Comparison of ENCODE assay signal across 23 cellular contexts in the genomic region with DNA sequence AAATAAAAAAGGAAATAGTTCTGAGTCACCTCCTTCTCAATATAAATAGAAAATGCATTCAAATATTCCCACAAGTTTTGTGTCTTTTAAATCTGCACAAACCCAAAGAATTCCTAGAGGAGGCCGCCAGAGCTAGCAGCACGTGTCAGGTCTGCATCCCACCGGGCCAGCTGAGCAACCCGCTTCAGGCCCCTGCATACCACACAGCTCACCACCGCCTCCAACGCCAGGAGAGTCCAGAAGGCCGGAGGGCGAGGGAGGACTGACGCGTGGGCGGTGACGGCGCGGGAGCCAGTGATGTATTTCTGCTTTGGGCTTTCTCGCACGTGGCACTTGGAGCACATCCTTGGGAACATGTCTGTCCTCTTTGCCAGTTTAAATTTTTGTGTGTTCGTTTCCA.
DNase-seq lines count a peak whose midpoint lies in the region; ATAC-seq, FAIRE-seq and TF ChIP-seq lines count a peak whose summit lies in the region.
"Had no signal": no experiment of that assay in that cellular context is flagged by ENCODE, and none has a peak within 500 bp of the region (broad histone marks: within the 10 kb centered on the region; RNA-seq: fewer than 3 reads in every experiment).

No MANE protein-coding gene starts in this region.

- peak overlapping the region; percentile 90 for H3K27ac Mint-ChIP-seq in chondrocyte (ENCODE audit: unreplicated experiment)

- H3K36me3 Mint-ChIP-seq in chondrocyte (ENCODE audit: low read depth): no peaks in the 10 kb centered on the region
- H3K36me3 Mint-ChIP-seq: WTC11 had no signal

- TF ChIP-seq CTCF in AG04450 (IDR thresholded peaks at IDR 0.05; ENCODE audit: low read depth, low read length): no peak
- TF ChIP-seq CTCF in chondrocyte (IDR thresholded peaks at IDR 0.05): no peak
- TF ChIP-seq CTCF in pancreas (IDR thresholded peaks at IDR 0.05): no peak

- POLR2A ChIA-PET in AG04450 (lab: Yijun Ruan, JAX): no interaction called here

- H3K4me1 ChIP-seq in mesenchymal stem cell (ENCODE audit: control insufficient read depth, insufficient read depth, low read depth, low read length) (peaks cover 21% of the 10 kb centered on the region), pancreas (no peaks in the 10 kb centered on the region)
- H3K4me1 ChIP-seq: esophagus muscularis mucosa, lower lobe of right lung, psoas muscle, upper lobe of right lung had no signal

- CTCF ChIA-PET in AG04450 (lab: Charles Lee): no interaction called here

- no peak overlapping the region for H3K14ac ChIP-seq in mesenchymal stem cell (ENCODE audit: low read length in 2 of 2)

- ATAC-seq in pancreas: no peak
- ATAC-seq in GM18517 (IDR thresholded peaks at IDR 0.05; ENCODE audit: unreplicated experiment): no peak
- ATAC-seq: lower lobe of right lung, psoas muscle, upper lobe of right lung, WTC11 had no signal

- peaks cover 39% of the 10 kb centered on the region for H3K4me1 Mint-ChIP-seq in chondrocyte (ENCODE audit: low read depth)

- no peak overlapping the region for H2BK15ac ChIP-seq in mesenchymal stem cell (ENCODE audit: low read depth, poor library complexity, severe bottlenecking)

- no peaks in the 10 kb centered on the region for H3K27me3 ChIP-seq in AG04450 (ENCODE audit: control insufficient read depth, insufficient read depth, low read length)
- H3K27me3 ChIP-seq in mesenchymal stem cell (ENCODE audit: control insufficient read depth in 1 of 2, insufficient read depth in 1 of 2, low read length in 2 of 2): no peaks in the 10 kb centered on the region
- no peaks in the 10 kb centered on the region for H3K27me3 ChIP-seq in pancreas
- H3K27me3 ChIP-seq: esophagus muscularis mucosa, upper lobe of right lung had no signal

- no peak overlapping the region for H4K91ac ChIP-seq in mesenchymal stem cell (ENCODE audit: low read length)

- peaks cover 2% of the 10 kb centered on the region for H3K79me1 ChIP-seq in mesenchymal stem cell (replicated peaks; ENCODE audit: low read length, poor library complexity, severe bottlenecking)

- H3K4me3 ChIP-seq in AG04450 (ENCODE audit: low read depth, low read length) (no peak overlapping the region), mesenchymal stem cell (ENCODE audit: insufficient read depth in 1 of 2, low read depth in 1 of 2, low read length in 2 of 2) (no peak overlapping the region), pancreas (no peak overlapping the region)
- H3K4me3 ChIP-seq: esophagus muscularis mucosa, lower lobe of right lung, psoas muscle, upper lobe of right lung had no signal

- H3K27ac ChIP-seq in AG04450 (ENCODE audit: low read depth, low read length) (peak overlapping the region; percentile 84), mesenchymal stem cell (ENCODE audit: low read length, poor library complexity, severe bottlenecking) (peak overlapping the region; percentile 46), pancreas (no peak overlapping the region)
- H3K27ac ChIP-seq: esophagus muscularis mucosa, lower lobe of right lung, psoas muscle, upper lobe of right lung had no signal

- no peak overlapping the region for H2BK5ac ChIP-seq in mesenchymal stem cell (ENCODE audit: low read depth, low read length, poor library complexity, severe bottlenecking)

- no peak for FAIRE-seq in pancreas (lab: Jason Lieb, UNC)
- FAIRE-seq: H1 had no signal

- H2AFZ ChIP-seq in mesenchymal stem cell (ENCODE audit: low read depth, low read length): no peak overlapping the region

- no peak overlapping the region for H2BK12ac ChIP-seq in mesenchymal stem cell (ENCODE audit: low read length in 2 of 2)

- H3K4me3 Mint-ChIP-seq in chondrocyte (ENCODE audit: unreplicated experiment): peak overlapping the region; percentile 31
- H3K4me3 Mint-ChIP-seq: neural crest cell, WTC11 had no signal

- peaks cover 0 to 12% of the 10 kb centered on the region in 2 experiments for H3K36me3 ChIP-seq in mesenchymal stem cell (ENCODE audit: control insufficient read depth in 1 of 2, insufficient read depth in 2 of 2, low read depth in 1 of 2, low read length in 2 of 2)
- H3K36me3 ChIP-seq in pancreas: no peaks in the 10 kb centered on the region
- H3K36me3 ChIP-seq: esophagus muscularis mucosa, lower lobe of right lung, upper lobe of right lung had no signal

- no peak overlapping the region for H3K4ac ChIP-seq in mesenchymal stem cell (ENCODE audit: low read depth in 1 of 2, low read length in 2 of 2)

- peaks cover 19% of the 10 kb centered on the region for H3K9me3 Mint-ChIP-seq in chondrocyte (ENCODE audit: low read depth)
- H3K9me3 Mint-ChIP-seq: neural crest cell, WTC11 had no signal

- no peaks in the 10 kb centered on the region for H3K27me3 Mint-ChIP-seq in chondrocyte (ENCODE audit: low read depth)

- 70% methylated on average over 17 of the region's 17 CpGs for WGBS in mesenchymal stem cell
- 88 to 92% methylated on average over 17 of the region's 17 CpGs for WGBS in pancreas, 2 donors

- no peaks in the 10 kb centered on the region for H3K9me3 ChIP-seq in AG04450 (ENCODE audit: control insufficient read depth, insufficient read depth, low read length)
- H3K9me3 ChIP-seq in mesenchymal stem cell (ENCODE audit: control insufficient read depth, low read length): no peaks in the 10 kb centered on the region
- H3K9me3 ChIP-seq in pancreas: no peaks in the 10 kb centered on the region
- H3K9me3 ChIP-seq: esophagus muscularis mucosa, lower lobe of right lung, psoas muscle, SK-N-SH, upper lobe of right lung had no signal

- H3K23ac ChIP-seq in mesenchymal stem cell (ENCODE audit: low read length in 2 of 2): no peak overlapping the region

- no peak overlapping the region for H3K4me2 ChIP-seq in mesenchymal stem cell (ENCODE audit: low read length, poor library complexity, severe bottlenecking)
- H3K4me2 ChIP-seq: SK-N-SH had no signal

- DNase-seq in AG04450 (ENCODE audit: low read depth, low spot score) (no peak), RPMI7951 (ENCODE audit: low read depth) (peak; percentile 76), chondrocyte (ENCODE audit: low spot score) (no peak), mesenchymal stem cell (peak; percentile 50), pancreas (no peak), germinal center (ENCODE audit: low spot score) (no peak), SW 1271 (lab: John Stamatoyannopoulos, UW) (no peak)
- DNase-seq: 8988T; activated naive CD4-positive, alpha-beta T cell treated with anti-CD3 and anti-CD28 coated beads, Interleukin-2, amount 50 U/mL, for 16 hours; AML-193; DMS53; Kasumi-1; lower lobe of right lung; NCI-H1048; NCI-H1694 treated with DMSO at 0.1 percent for 48 hours; psoas muscle; SK-N-SH; upper lobe of right lung had no signal

- H2AK5ac ChIP-seq in mesenchymal stem cell (ENCODE audit: low read length, severe bottlenecking): no peak overlapping the region

- no peak overlapping the region for H3K9ac ChIP-seq in mesenchymal stem cell (ENCODE audit: low read length)
- H3K9ac ChIP-seq: SK-N-SH had no signal

- no peak overlapping the region for H4K8ac ChIP-seq in mesenchymal stem cell (ENCODE audit: low read length)

- intact Hi-C loops in pancreas (cut with DNase I): no loop called here

- H2BK120ac ChIP-seq in mesenchymal stem cell (ENCODE audit: low read depth, low read length): no peak overlapping the region

- H3K18ac ChIP-seq in mesenchymal stem cell (ENCODE audit: low read depth in 1 of 2, low read length in 2 of 2): peak overlapping the region in 1 of 2 experiments; percentile 2

Comparison
In these comparisons a context has a peak if more than half of its experiments do, and no peak if none do; other contexts are left out.
1. DNase-seq: peak in RPMI7951 (single experiment) and mesenchymal stem cell (single experiment); none in AG04450 (single experiment), chondrocyte (single experiment), pancreas (0 of 6), germinal center (single experiment) and SW 1271 (0 of 2).
2. H3K27ac ChIP-seq: peak in AG04450 (single experiment) and mesenchymal stem cell (single experiment); none in pancreas (0 of 4).